In genomic region chr2:214310319-214310718, GRCh38 we compare ENCODE assay signal across 11 cellular contexts.
DNase-seq lines count a peak whose midpoint lies in the region; ATAC-seq and TF ChIP-seq lines count a peak whose summit lies in the region.
"Had no signal": no experiment of that assay in that cellular context is flagged by ENCODE, and none has a peak within 500 bp of the region (broad histone marks: within the 10 kb centered on the region; RNA-seq: fewer than 3 reads in every experiment).

No MANE protein-coding gene starts in this region.

- ATAC-seq in GM21447 (IDR thresholded peaks at IDR 0.05; ENCODE audit: unreplicated experiment): peak; percentile 61
- ATAC-seq in HG03565 (IDR thresholded peaks at IDR 0.05; ENCODE audit: unreplicated experiment): peak; percentile 70
- ATAC-seq: activated T-helper 17 cell treated with anti-CD3 and anti-CD28 coated beads, Interleukin-2, amount 50 U/mL, for 72 hours had no signal

- no peak overlapping the region for H3K4me3 ChIP-seq in fibroblast of mammary gland (ENCODE audit: control insufficient read depth, low read depth, low read length)
- H3K4me3 ChIP-seq: SJCRH30 had no signal

- TF ChIP-seq CTCF in fibroblast of mammary gland (conservative IDR thresholded peaks at IDR 0.05; ENCODE audit: control insufficient read depth, insufficient read depth, low read depth, low read length): peak; percentile 14

- DNase-seq in EL (peak; percentile 18), fibroblast of mammary gland (ENCODE audit: low read depth) (no peak), NCI-H1417 treated with DMSO at 0.1 percent for 48 hours (lab: John Stamatoyannopoulos, UW) (no peak), foreskin melanocyte (no peak), kidney glomerular epithelial cell (lab: John Stamatoyannopoulos, UW) (no peak)
- DNase-seq in stimulated activated CD4-positive, alpha-beta T cell treated with anti-CD3 and anti-CD28 coated beads, Interleukin-4, amount 100 ng/mL, for 1 hour: no peak
- DNase-seq: stimulated activated naive CD8-positive, alpha-beta T cell treated with anti-CD3 and anti-CD28 coated beads, Interleukin-15, amount 100 ng/mL, for 72 hours had no signal
